In genomic region chr6:43170452-43171283, GRCh38 we compare ENCODE assay signal across 1 cellular context.
TF ChIP-seq lines count a peak whose summit lies in the region.

Gene SRF, plus strand, starts transcription at chr6:43171269. Its CDS starts 388 bp downstream, at chr6:43171657.

TF ChIP-seq in K562, 482 proteins besides CTCF, POLR2A, EP300 and RAD21 (continued from another document and continues in another):
- TF ChIP-seq, protein P1, sequence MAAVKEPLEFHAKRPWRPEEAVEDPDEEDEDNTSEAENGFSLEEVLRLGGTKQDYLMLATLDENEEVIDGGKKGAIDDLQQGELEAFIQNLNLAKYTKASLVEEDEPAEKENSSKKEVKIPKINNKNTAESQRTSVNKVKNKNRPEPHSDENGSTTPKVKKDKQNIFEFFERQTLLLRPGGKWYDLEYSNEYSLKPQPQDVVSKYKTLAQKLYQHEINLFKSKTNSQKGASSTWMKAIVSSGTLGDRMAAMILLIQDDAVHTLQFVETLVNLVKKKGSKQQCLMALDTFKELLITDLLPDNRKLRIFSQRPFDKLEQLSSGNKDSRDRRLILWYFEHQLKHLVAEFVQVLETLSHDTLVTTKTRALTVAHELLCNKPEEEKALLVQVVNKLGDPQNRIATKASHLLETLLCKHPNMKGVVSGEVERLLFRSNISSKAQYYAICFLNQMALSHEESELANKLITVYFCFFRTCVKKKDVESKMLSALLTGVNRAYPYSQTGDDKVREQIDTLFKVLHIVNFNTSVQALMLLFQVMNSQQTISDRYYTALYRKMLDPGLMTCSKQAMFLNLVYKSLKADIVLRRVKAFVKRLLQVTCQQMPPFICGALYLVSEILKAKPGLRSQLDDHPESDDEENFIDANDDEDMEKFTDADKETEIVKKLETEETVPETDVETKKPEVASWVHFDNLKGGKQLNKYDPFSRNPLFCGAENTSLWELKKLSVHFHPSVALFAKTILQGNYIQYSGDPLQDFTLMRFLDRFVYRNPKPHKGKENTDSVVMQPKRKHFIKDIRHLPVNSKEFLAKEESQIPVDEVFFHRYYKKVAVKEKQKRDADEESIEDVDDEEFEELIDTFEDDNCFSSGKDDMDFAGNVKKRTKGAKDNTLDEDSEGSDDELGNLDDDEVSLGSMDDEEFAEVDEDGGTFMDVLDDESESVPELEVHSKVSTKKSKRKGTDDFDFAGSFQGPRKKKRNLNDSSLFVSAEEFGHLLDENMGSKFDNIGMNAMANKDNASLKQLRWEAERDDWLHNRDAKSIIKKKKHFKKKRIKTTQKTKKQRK (IDR thresholded peaks at IDR 0.05; ENCODE audit: borderline replicate concordance, low read depth, low read length): 0 out of 2 replicates have a peak, but pooled peaks have one; percentile 19
- TF ChIP-seq, protein P2, sequence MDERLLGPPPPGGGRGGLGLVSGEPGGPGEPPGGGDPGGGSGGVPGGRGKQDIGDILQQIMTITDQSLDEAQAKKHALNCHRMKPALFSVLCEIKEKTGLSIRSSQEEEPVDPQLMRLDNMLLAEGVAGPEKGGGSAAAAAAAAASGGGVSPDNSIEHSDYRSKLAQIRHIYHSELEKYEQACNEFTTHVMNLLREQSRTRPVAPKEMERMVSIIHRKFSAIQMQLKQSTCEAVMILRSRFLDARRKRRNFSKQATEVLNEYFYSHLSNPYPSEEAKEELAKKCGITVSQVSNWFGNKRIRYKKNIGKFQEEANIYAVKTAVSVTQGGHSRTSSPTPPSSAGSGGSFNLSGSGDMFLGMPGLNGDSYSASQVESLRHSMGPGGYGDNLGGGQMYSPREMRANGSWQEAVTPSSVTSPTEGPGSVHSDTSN (CRISPR knock-in tag; IDR thresholded peaks at IDR 0.05; ENCODE audit: low read depth): no peak
- TF ChIP-seq, protein P2 (tag; conservative IDR thresholded peaks at IDR 0.05; ENCODE audit: low read depth): peak; percentile 35; the same call in 1 of the 2 replicates
- TF ChIP-seq ZNF212 (CRISPR knock-in tag; IDR thresholded peaks at IDR 0.05) (no peak), GTF2F1 (IDR thresholded peaks at IDR 0.05; ENCODE audit: low read depth, low read length) (no peak; the same call in 1 of the 2 replicates), TAF7 (tag; IDR thresholded peaks at IDR 0.05) (no peak), ZNF57 (CRISPR knock-in tag; IDR thresholded peaks at IDR 0.05) (no peak), KLF16 (IDR thresholded peaks at IDR 0.05) (no peak), CCNT2 (IDR thresholded peaks at IDR 0.05; ENCODE audit: borderline replicate concordance, extremely low read depth, insufficient read length, low read depth, low read length) (no peak), GATAD2A (IDR thresholded peaks at IDR 0.05) (peak; percentile 79; the same call in 1 of the 2 replicates), HOMEZ (CRISPR knock-in tag; IDR thresholded peaks at IDR 0.05) (no peak), FOXM1 (IDR thresholded peaks at IDR 0.05; ENCODE audit: low read depth) (peak; percentile 80), FOXM1 (CRISPR knock-in tag; IDR thresholded peaks at IDR 0.05; ENCODE audit: low read depth) (no peak; the same call in 1 of the 2 replicates), MCM7 (IDR thresholded peaks at IDR 0.05) (no peak), HNRNPUL1 (IDR thresholded peaks at IDR 0.05; ENCODE audit: low read length) (no peak), TGIF2 (CRISPR knock-in tag; IDR thresholded peaks at IDR 0.05) (no peak), ZMIZ1 (IDR thresholded peaks at IDR 0.05; ENCODE audit: low read depth in 2 of 2, low read length in 2 of 2) (no peak), SMARCC2 (IDR thresholded peaks at IDR 0.05; ENCODE audit: low read depth) (0 out of 2 replicates have a peak, but pooled peaks have one; percentile 35), ETV5 (CRISPR knock-in tag; IDR thresholded peaks at IDR 0.05; ENCODE audit: low read depth) (0 out of 2 replicates have a peak, but pooled peaks have one; percentile 11), ZEB2 (IDR thresholded peaks at IDR 0.05) (no peak; the same call in 1 of the 2 replicates), ATF2 (CRISPR knock-in tag; IDR thresholded peaks at IDR 0.05) (no peak), SMARCE1 (IDR thresholded peaks at IDR 0.05) (peak; percentile 64; the same call in 1 of the 2 replicates), ZC3H11A (IDR thresholded peaks at IDR 0.05; ENCODE audit: low read depth, low read length) (no peak), ZNF764 (CRISPR knock-in tag; IDR thresholded peaks at IDR 0.05; ENCODE audit: low read depth) (no peak), SMARCA4 (IDR thresholded peaks at IDR 0.05) (peak; percentile 64; the same call in 1 of the 2 replicates), PCBP1 (IDR thresholded peaks at IDR 0.05; ENCODE audit: low read depth, low read length, poor library complexity, severe bottlenecking) (no peak), ZBTB17 (CRISPR knock-in tag; IDR thresholded peaks at IDR 0.05) (no peak), ZNF512 (tag; IDR thresholded peaks at IDR 0.05) (no peak), NUFIP1 (IDR thresholded peaks at IDR 0.05; ENCODE audit: partially characterized antibody) (no peak), NFYB (IDR thresholded peaks at IDR 0.05; ENCODE audit: extremely low read depth, insufficient read length) (peak; percentile 84), ZFX (CRISPR knock-in tag; IDR thresholded peaks at IDR 0.05) (no peak), ELK3 (CRISPR knock-in tag; IDR thresholded peaks at IDR 0.05) (no peak), ZNF398 (CRISPR knock-in tag; IDR thresholded peaks at IDR 0.05) (no peak), MEIS2 (IDR thresholded peaks at IDR 0.05; ENCODE audit: partially characterized antibody) (peak; percentile 86), BMI1 (IDR thresholded peaks at IDR 0.05; ENCODE audit: low read length) (no peak), CHD4 (IDR thresholded peaks at IDR 0.05; ENCODE audit: insufficient read depth, insufficient replicate concordance, low read depth, low read length, poor library complexity, severe bottlenecking) (peak; percentile 80), CBX3 (IDR thresholded peaks at IDR 0.05; ENCODE audit: borderline replicate concordance in 1 of 2, low read length in 2 of 2) (no peak; a peak in 1 of 3 replicates)
- TF ChIP-seq, protein P3, sequence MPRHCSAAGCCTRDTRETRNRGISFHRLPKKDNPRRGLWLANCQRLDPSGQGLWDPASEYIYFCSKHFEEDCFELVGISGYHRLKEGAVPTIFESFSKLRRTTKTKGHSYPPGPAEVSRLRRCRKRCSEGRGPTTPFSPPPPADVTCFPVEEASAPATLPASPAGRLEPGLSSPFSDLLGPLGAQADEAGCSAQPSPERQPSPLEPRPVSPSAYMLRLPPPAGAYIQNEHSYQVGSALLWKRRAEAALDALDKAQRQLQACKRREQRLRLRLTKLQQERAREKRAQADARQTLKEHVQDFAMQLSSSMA (CRISPR knock-in tag; IDR thresholded peaks at IDR 0.05): no peak
- TF ChIP-seq, protein P4, sequence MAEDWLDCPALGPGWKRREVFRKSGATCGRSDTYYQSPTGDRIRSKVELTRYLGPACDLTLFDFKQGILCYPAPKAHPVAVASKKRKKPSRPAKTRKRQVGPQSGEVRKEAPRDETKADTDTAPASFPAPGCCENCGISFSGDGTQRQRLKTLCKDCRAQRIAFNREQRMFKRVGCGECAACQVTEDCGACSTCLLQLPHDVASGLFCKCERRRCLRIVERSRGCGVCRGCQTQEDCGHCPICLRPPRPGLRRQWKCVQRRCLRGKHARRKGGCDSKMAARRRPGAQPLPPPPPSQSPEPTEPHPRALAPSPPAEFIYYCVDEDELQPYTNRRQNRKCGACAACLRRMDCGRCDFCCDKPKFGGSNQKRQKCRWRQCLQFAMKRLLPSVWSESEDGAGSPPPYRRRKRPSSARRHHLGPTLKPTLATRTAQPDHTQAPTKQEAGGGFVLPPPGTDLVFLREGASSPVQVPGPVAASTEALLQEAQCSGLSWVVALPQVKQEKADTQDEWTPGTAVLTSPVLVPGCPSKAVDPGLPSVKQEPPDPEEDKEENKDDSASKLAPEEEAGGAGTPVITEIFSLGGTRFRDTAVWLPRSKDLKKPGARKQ (CRISPR knock-in tag; IDR thresholded peaks at IDR 0.05): no peak
